8 cellular contexts compared by ENCODE assay signal in genomic region chr5:12707560-12707959, GRCh38.
"Had no signal": no experiment of that assay in that cellular context is flagged by ENCODE, and none has a peak within 500 bp of the region (broad histone marks: within the 10 kb centered on the region; RNA-seq: fewer than 3 reads in every experiment).

No MANE protein-coding gene starts in this region.

- H3K27ac ChIP-seq: HL-60 had no signal

- H3K4me3 Mint-ChIP-seq: HFFc6, IgD-negative memory B cell had no signal

- H3K4me1 Mint-ChIP-seq: IgD-negative memory B cell had no signal

- H3K4me1 ChIP-seq: HAP-1 had no signal

- DNase-seq: GOT3, HFFc6, KBM-7 had no signal

- H3K27me3 Mint-ChIP-seq: IgD-negative memory B cell had no signal

- H3K36me3 ChIP-seq: HAP-1 had no signal

- H3K4me3 ChIP-seq: HAP-1 had no signal

- ATAC-seq: HCT116, HepG2 had no signal

- H3K27ac Mint-ChIP-seq: HFFc6, IgD-negative memory B cell had no signal
